11 cellular contexts compared by ENCODE assay signal in the genomic region with DNA sequence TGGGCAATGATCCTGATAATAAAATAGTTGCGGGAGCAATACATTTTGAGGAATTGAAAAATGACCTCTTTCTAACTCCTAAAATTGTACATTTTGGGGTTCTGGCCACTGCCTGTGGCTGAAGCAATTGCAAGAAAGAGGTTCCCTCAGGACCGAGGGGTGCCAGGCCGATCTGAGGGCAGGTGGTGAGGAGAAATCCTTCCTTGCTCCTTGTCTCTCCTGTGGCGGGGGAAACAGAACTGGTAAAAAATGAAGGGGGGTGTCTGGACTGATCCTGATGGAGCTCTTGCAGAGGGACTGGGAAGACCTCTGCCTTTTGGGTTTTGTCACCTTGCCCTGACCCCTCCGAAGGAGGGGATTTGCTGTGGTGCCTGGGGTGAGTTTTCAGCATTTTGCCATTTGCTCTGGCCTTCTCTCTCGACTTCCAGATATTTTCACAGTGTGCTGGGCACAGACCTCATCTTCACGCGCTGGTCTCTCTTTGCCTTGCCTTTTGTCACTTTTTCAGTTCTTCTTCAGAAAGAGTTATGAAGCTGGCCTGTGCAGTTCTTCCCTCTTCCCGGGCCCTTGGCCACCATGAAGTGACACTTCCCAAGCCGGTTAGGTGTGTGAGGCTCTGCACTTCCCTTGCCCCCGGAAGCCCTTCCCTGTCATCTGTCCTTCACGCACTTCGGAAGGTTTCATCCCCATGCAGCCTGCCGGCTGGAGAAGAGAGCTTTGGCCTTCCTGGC. TPM values are rescaled to one million over a fixed set of nuclear protein-coding genes. Genes with fewer than 3 reads are reported as not detected.
DNase-seq lines count a peak whose midpoint lies in the region; ATAC-seq and TF ChIP-seq lines count a peak whose summit lies in the region.
"Had no signal": no experiment of that assay in that cellular context is flagged by ENCODE, and none has a peak within 500 bp of the region (broad histone marks: within the 10 kb centered on the region; RNA-seq: fewer than 3 reads in every experiment).

No MANE protein-coding gene starts in this region.

- H3K27ac Mint-ChIP-seq in activated CD4-positive, alpha-beta T cell treated with anti-CD3 and anti-CD28 coated beads, Interleukin-2, amount 10 ng/mL, durations not matched to agents 7 days and 5 days, result no peak overlapping the region
- no peak overlapping the region for H3K27ac Mint-ChIP-seq in activated naive CD8-positive, alpha-beta T cell treated with anti-CD3 and anti-CD28 coated beads for 36 hours
- H3K27ac Mint-ChIP-seq: activated B cell treated with CpG ODN at 0.5 μM for 24 hours had no signal

- TF ChIP-seq CTCF in heart right ventricle (IDR thresholded peaks at IDR 0.05) (no peak), osteoblast (IDR thresholded peaks at IDR 0.05; ENCODE audit: extremely low read depth, low read depth, low read length) (no peak), vagina (IDR thresholded peaks at IDR 0.05) (no peak)

- POLR2A ChIA-PET in activated CD4-positive, alpha-beta T cell treated with anti-CD3 and anti-CD28 coated beads, Interleukin-2, amount 10 ng/mL, durations not matched to agents 7 days and 5 days (lab: Charles Lee), result no interaction called here

- H3K4me1 Mint-ChIP-seq in activated CD4-positive, alpha-beta T cell treated with anti-CD3 and anti-CD28 coated beads, Interleukin-2, amount 10 ng/mL, durations not matched to agents 7 days and 5 days, result peaks cover 21% of the 10 kb centered on the region
- peaks cover 24% of the 10 kb centered on the region for H3K4me1 Mint-ChIP-seq in activated naive CD8-positive, alpha-beta T cell treated with anti-CD3 and anti-CD28 coated beads for 36 hours

- H3K4me3 Mint-ChIP-seq in activated CD4-positive, alpha-beta T cell treated with anti-CD3 and anti-CD28 coated beads, Interleukin-2, amount 10 ng/mL, durations not matched to agents 7 days and 5 days, result no peak overlapping the region
- no peak overlapping the region for H3K4me3 Mint-ChIP-seq in activated naive CD8-positive, alpha-beta T cell treated with anti-CD3 and anti-CD28 coated beads for 36 hours
- H3K4me3 Mint-ChIP-seq: activated B cell treated with CpG ODN at 0.5 μM for 24 hours had no signal

- peaks cover 64% of the 10 kb centered on the region for H3K27me3 Mint-ChIP-seq in activated CD4-positive, alpha-beta T cell treated with anti-CD3 and anti-CD28 coated beads, Interleukin-2, amount 10 ng/mL, durations not matched to agents 7 days and 5 days
- peaks cover 56% of the 10 kb centered on the region for H3K27me3 Mint-ChIP-seq in activated naive CD8-positive, alpha-beta T cell treated with anti-CD3 and anti-CD28 coated beads for 36 hours

- intact Hi-C loops in heart right ventricle (cut with DNase I) (loop anchor here in 2 of 10 donors (2.0 to 5.0 kb wide), 2 partner anchors 19 to 45 kb away; no protein-coding TSS in a partner anchor), Right ventricle myocardium superior (cut with DNase I) (no loop called here), vagina (cut with DNase I) (loop anchor here (5.0 kb wide), 1 partner anchor 45 kb away; no protein-coding TSS in a partner anchor)

- no peak for TF ChIP-seq POLR2A in vagina (IDR thresholded peaks at IDR 0.05)

- peaks cover 97% of the 10 kb centered on the region for H3K79me2 ChIP-seq in osteoblast (ENCODE audit: insufficient read depth, low read length)

- H3K36me3 ChIP-seq in heart right ventricle (no peaks in the 10 kb centered on the region), esophagus (ENCODE audit: control insufficient read depth in 2 of 2, insufficient read depth in 2 of 2, low read length in 1 of 2) (no peaks in the 10 kb centered on the region), osteoblast (ENCODE audit: insufficient read depth, low read length) (peaks cover 3% of the 10 kb centered on the region), vagina (no peaks in the 10 kb centered on the region)

- peak overlapping the region; percentile 79 to 96 (median 88) for H3K27ac ChIP-seq in heart right ventricle
- peak overlapping the region; percentile 89 to 93 for H3K27ac ChIP-seq in esophagus (ENCODE audit: low read depth in 2 of 2, low read length in 1 of 2)
- peak overlapping the region; percentile 84 for H3K27ac ChIP-seq in osteoblast (ENCODE audit: low read depth, low read length)
- H3K27ac ChIP-seq in vagina, result peak overlapping the region; percentile 99

- H3K4me1 ChIP-seq in heart right ventricle (peaks cover 50 to 100% (median 96%) of the 10 kb centered on the region in 9 donors), esophagus (ENCODE audit: control insufficient read depth in 2 of 2, insufficient read depth in 2 of 2, low read length in 1 of 2) (peaks cover 17 to 25% of the 10 kb centered on the region in 2 donors), osteoblast (ENCODE audit: insufficient read depth, low read length) (peaks cover 79% of the 10 kb centered on the region), vagina (peaks cover 98% of the 10 kb centered on the region)

- peaks cover 3% of the 10 kb centered on the region for H4K20me1 ChIP-seq in osteoblast (ENCODE audit: insufficient read depth, low read length)

- H3K4me3 ChIP-seq in heart right ventricle, result peak overlapping the region in 5 of 10 donors; percentile 10 to 25 (median 15)
- peak overlapping the region in 1 of 2 donors; percentile 41 for H3K4me3 ChIP-seq in esophagus (ENCODE audit: low read depth in 1 of 2, low read length in 2 of 2)
- H3K4me3 ChIP-seq in osteoblast (ENCODE audit: insufficient read depth, low read length), result peak overlapping the region; percentile 64
- peak overlapping the region; percentile 5 to 24 for H3K4me3 ChIP-seq in vagina

- H3K36me3 Mint-ChIP-seq in activated CD4-positive, alpha-beta T cell treated with anti-CD3 and anti-CD28 coated beads, Interleukin-2, amount 10 ng/mL, durations not matched to agents 7 days and 5 days (ENCODE audit: low read depth), result peaks cover 3% of the 10 kb centered on the region
- peaks cover 2% of the 10 kb centered on the region for H3K36me3 Mint-ChIP-seq in activated naive CD8-positive, alpha-beta T cell treated with anti-CD3 and anti-CD28 coated beads for 36 hours

- ATAC-seq in heart right ventricle (no peak), Right ventricle myocardium superior (ENCODE audit: poor library complexity) (no peak), HG03442 (IDR thresholded peaks at IDR 0.05; ENCODE audit: unreplicated experiment) (no peak)

- H2AFZ ChIP-seq in osteoblast (ENCODE audit: low read length), result peak overlapping the region; percentile 49

- no peaks in the 10 kb centered on the region for H3K9me3 Mint-ChIP-seq in activated CD4-positive, alpha-beta T cell treated with anti-CD3 and anti-CD28 coated beads, Interleukin-2, amount 10 ng/mL, durations not matched to agents 7 days and 5 days
- no peaks in the 10 kb centered on the region for H3K9me3 Mint-ChIP-seq in activated naive CD8-positive, alpha-beta T cell treated with anti-CD3 and anti-CD28 coated beads for 36 hours
- H3K9me3 Mint-ChIP-seq: activated B cell treated with CpG ODN at 0.5 μM for 24 hours had no signal

- 53 to 66% methylated on average over 14 of the region's 14 CpGs for whole genome bisulfite sequencing in heart right ventricle, 2 donors
- WGBS in esophagus, 2 donors, result 35 to 50% methylated on average over 14 of the region's 14 CpGs

- H3K27me3 ChIP-seq in heart right ventricle (peaks cover 0 to 31% (median 0%) of the 10 kb centered on the region in 7 donors), esophagus (ENCODE audit: control insufficient read depth in 1 of 2, insufficient read depth in 2 of 2, low read length in 2 of 2) (no peaks in the 10 kb centered on the region), osteoblast (ENCODE audit: insufficient read depth, low read length) (no peaks in the 10 kb centered on the region), vagina (no peaks in the 10 kb centered on the region)

- DNase-seq in heart right ventricle, result no peak
- DNase-seq in Right ventricle myocardium superior, result no peak
- peak; percentile 73 for DNase-seq in osteoblast (ENCODE audit: insufficient read length, low spot score, missing footprints)
- DNase-seq in vagina (ENCODE audit: extremely low spot score in 2 of 2), result no peak
- no peak for DNase-seq in activated CD4-positive, alpha-beta T cell treated with anti-CD3 and anti-CD28 coated beads, Interleukin-2, amount 10 ng/mL, durations not matched to agents 7 days and 5 days
- DNase-seq in activated naive CD8-positive, alpha-beta T cell treated with anti-CD3 and anti-CD28 coated beads for 36 hours, result no peak
- DNase-seq: activated B cell treated with CpG ODN at 0.5 μM for 24 hours had no signal

- H3K9me3 ChIP-seq in heart right ventricle, result no peaks in the 10 kb centered on the region
- no peaks in the 10 kb centered on the region for H3K9me3 ChIP-seq in esophagus (ENCODE audit: control insufficient read depth in 2 of 2, insufficient read depth in 1 of 2, low read depth in 1 of 2, low read length in 1 of 2)
- H3K9me3 ChIP-seq in osteoblast (ENCODE audit: low read depth, low read length), result no peaks in the 10 kb centered on the region
- no peaks in the 10 kb centered on the region for H3K9me3 ChIP-seq in vagina

- CTCF ChIA-PET in activated CD4-positive, alpha-beta T cell treated with anti-CD3 and anti-CD28 coated beads, Interleukin-2, amount 10 ng/mL, durations not matched to agents 7 days and 5 days (lab: Charles Lee), result interaction anchor here (1.7 kb wide), 1 partner anchor 52 kb away, joined by 7 read pairs; no protein-coding TSS in a partner anchor

- peak overlapping the region; percentile 88 for H3K4me2 ChIP-seq in osteoblast (ENCODE audit: insufficient read depth, low read length)

RNA-seq across cellular contexts. Expression of gene NFIX, which starts 22.2 kb away (rescaled TPM):
- total RNA-seq in heart right ventricle (100 to 1,000 TPM; 111 to 162 (median 145) TPM), Right ventricle myocardium superior (160 TPM), osteoblast (114 and 122 TPM in 2 replicates), vagina (81.8 TPM)
- polyA plus RNA-seq in heart right ventricle (10 to 100 TPM; 16.8 to 34.2 TPM), esophagus (10 to 100 TPM; 26.9 to 38.5 TPM)
- 1 to 10 TPM; 1.2 to 1.5 TPM for total RNA-seq in activated CD4-positive, alpha-beta T cell treated with anti-CD3 and anti-CD28 coated beads, Interleukin-2, amount 10 ng/mL, durations not matched to agents 7 days and 5 days
- 1 to 10 TPM; 6.3 to 8.7 TPM for total RNA-seq in activated naive CD8-positive, alpha-beta T cell treated with anti-CD3 and anti-CD28 coated beads for 36 hours
- polyA plus RNA-seq: neural cell had no signal

RNA-seq across cellular contexts. Expression of gene DAND5, which starts 48.1 kb away (rescaled TPM):
- total RNA-seq in heart right ventricle (10 to 100 TPM in 5 of 10 donors, 1 to 10 TPM in 5; 7.3 to 14.4 (median 10.1) TPM), Right ventricle myocardium superior (9.1 TPM), osteoblast (not detected in 2 replicates), vagina (not detected)
- polyA plus RNA-seq in heart right ventricle (1 to 10 TPM in 1 of 2 donors, under 1 TPM in 1; 0.71 to 4.2 TPM), esophagus (not detected)
- total RNA-seq in activated CD4-positive, alpha-beta T cell treated with anti-CD3 and anti-CD28 coated beads, Interleukin-2, amount 10 ng/mL, durations not matched to agents 7 days and 5 days, result under 1 TPM; 0.15 to 0.20 TPM
- not detected for total RNA-seq in activated naive CD8-positive, alpha-beta T cell treated with anti-CD3 and anti-CD28 coated beads for 36 hours
- total RNA-seq: activated B cell treated with CpG ODN at 0.5 μM for 24 hours, subcutaneous adipose tissue had no signal
- polyA plus RNA-seq: neural cell had no signal
